8 cellular contexts compared by ENCODE assay signal in the genomic region with DNA sequence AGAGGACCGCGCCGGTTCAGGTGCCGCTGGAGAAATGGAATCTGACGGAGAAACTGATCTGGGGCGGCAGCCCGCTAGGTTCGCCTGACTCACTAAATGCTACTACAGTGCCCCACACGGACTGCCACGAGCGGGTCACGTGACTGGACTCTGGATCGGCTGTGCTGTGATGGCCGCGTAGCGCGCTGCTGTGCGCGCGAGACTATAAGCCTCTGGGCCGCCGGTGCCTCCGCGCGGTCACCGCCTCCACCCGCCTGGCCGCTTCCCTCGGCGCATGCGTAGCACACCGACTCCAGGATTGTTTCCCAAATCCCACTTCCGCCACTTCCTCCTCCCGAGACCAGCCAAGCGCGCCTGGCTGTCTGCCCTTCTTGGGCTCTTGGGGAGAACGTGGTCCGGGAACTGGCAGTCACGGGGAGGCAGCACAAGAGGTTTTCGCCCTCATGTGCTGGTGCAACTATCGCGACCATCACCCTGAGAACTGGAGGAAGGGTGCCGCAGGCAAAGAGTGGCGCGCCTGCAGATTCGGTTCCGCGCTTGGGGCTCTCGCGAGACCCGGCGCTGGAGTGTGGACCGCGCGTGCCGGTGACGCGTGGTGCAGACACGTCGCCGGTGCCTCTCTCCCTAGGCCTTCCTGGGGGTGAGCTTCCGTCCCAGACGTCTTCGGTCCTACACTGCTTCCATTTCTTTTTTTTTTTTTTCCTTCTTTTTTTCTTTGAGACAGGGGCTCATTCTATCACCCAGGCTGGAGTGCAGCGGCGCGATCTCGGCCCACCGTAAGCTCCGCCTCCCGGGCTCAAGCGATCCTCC. TPM values are rescaled to one million over a fixed set of nuclear protein-coding genes. Genes with fewer than 3 reads are reported as not detected.
A peak's percentile ranks its signal among the peaks of the same experiment; 100 is the strongest.
DNase-seq lines count a peak whose midpoint lies in the region; FAIRE-seq and TF ChIP-seq lines count a peak whose summit lies in the region.

No MANE protein-coding gene starts in this region.

- H3K9ac ChIP-seq in neural progenitor cell (peak overlapping the region; percentile 75), stomach smooth muscle (ENCODE audit: low read length in 2 of 2) (peak overlapping the region; percentile 92 to 96)

- DNase-seq in ELF-1 (ENCODE audit: low read depth, low spot score) (peak; percentile 99), H54 (ENCODE audit: insufficient read length, low spot score) (peak; percentile 95), M059J (ENCODE audit: low read depth) (peak; percentile 99), SHP77 (lab: John Stamatoyannopoulos, UW) (peak; percentile 63 to 88), activated gamma-delta T cell treated with Interleukin-2 at 50 U/mL for 16 hours (peak; percentile 85), foreskin fibroblast (peak; percentile 97 to 100), neural progenitor cell (ENCODE audit: low spot score) (peak; percentile 98)

- peaks cover 13% of the 10 kb centered on the region for H3K4me1 Mint-ChIP-seq in neural progenitor cell

- FAIRE-seq in H54 (lab: Jason Lieb, UNC), result peak; percentile 98

- H3K27ac Mint-ChIP-seq in neural progenitor cell, result peak overlapping the region; percentile 94

- peak overlapping the region; percentile 70 for H2AFZ ChIP-seq in neural progenitor cell (replicated peaks)

- H3K79me2 ChIP-seq in neural progenitor cell (ENCODE audit: low read depth), result peaks cover 19% of the 10 kb centered on the region

- H3K27me3 ChIP-seq in neural progenitor cell (no peaks in the 10 kb centered on the region), stomach smooth muscle (ENCODE audit: control insufficient read depth in 1 of 2, insufficient read depth in 2 of 2, low read length in 2 of 2) (no peaks in the 10 kb centered on the region)

- H3K36me3 ChIP-seq in neural progenitor cell (no peaks in the 10 kb centered on the region), stomach smooth muscle (ENCODE audit: control insufficient read depth in 2 of 2, insufficient read depth in 2 of 2, low read length in 2 of 2) (no peaks in the 10 kb centered on the region)

- no peaks in the 10 kb centered on the region for H4K20me1 ChIP-seq in neural progenitor cell (ENCODE audit: low read depth)

- H3K9me3 Mint-ChIP-seq in neural progenitor cell, result peaks cover 2% of the 10 kb centered on the region

- H3K27me3 Mint-ChIP-seq in neural progenitor cell (ENCODE audit: insufficient read depth, low read depth), result peaks cover 2% of the 10 kb centered on the region

- H3K4me2 ChIP-seq in neural progenitor cell, result peak overlapping the region; percentile 73

- H3K4me3 ChIP-seq in foreskin fibroblast (ENCODE audit: low read depth in 1 of 2, low read length in 2 of 2) (peak overlapping the region; percentile 76 to 92), neural progenitor cell (peak overlapping the region; percentile 56), stomach smooth muscle (ENCODE audit: low read length in 2 of 2) (peak overlapping the region; percentile 91 to 99)

- H3K27ac ChIP-seq in neural progenitor cell (peak overlapping the region; percentile 97), stomach smooth muscle (ENCODE audit: low read length) (peak overlapping the region; percentile 96)

- peak overlapping the region; percentile 86 for H3K4me3 Mint-ChIP-seq in neural progenitor cell

- TF ChIP-seq POLR2A in H54 (IDR thresholded peaks at IDR 0.05; ENCODE audit: low read depth, low read length), result peak; percentile 56

- peaks cover 1% of the 10 kb centered on the region for H3K36me3 Mint-ChIP-seq in neural progenitor cell

- H3K9me3 ChIP-seq in neural progenitor cell (ENCODE audit: low read depth), result no peaks in the 10 kb centered on the region
- H3K9me3 ChIP-seq in stomach smooth muscle (ENCODE audit: control insufficient read depth in 2 of 2, low read length in 2 of 2), result no peaks in the 10 kb centered on the region

- H3K4me1 ChIP-seq in neural progenitor cell (peaks cover 6% of the 10 kb centered on the region), stomach smooth muscle (ENCODE audit: control insufficient read depth, insufficient read depth, low read length) (peaks cover 6% of the 10 kb centered on the region)

- peaks cover 23% of the 10 kb centered on the region for H3F3A ChIP-seq in neural progenitor cell (ENCODE audit: low read depth)

- no peak for TF ChIP-seq CTCF in foreskin fibroblast (IDR thresholded peaks at IDR 0.05; ENCODE audit: low read depth, low read length)
- no peak for TF ChIP-seq CTCF in neural progenitor cell (IDR thresholded peaks at IDR 0.05)

RNA-seq across cellular contexts. Expression of gene GLDC, which starts 35.8 kb away (rescaled TPM):
- 0.39 and 1.1 TPM in 2 replicates for total RNA-seq in M059J (2014; rRNA removed; shearing (Covaris generic))
- 81.6 and 100 TPM in 2 replicates for total RNA-seq in neural progenitor cell (ENCODE audit: low replicate concordance)

Comparison
In these comparisons a context has a peak if more than half of its experiments do, and no peak if none do; other contexts are left out.
1. Peak in every context shown above with its lines: DNase-seq, H3K4me3 ChIP-seq and H3K27ac ChIP-seq.
2. RNA of gene GLDC, which starts 35.8 kb away (total RNA-seq): 81.6 to 100 TPM in neural progenitor cell; 0.39 to 1.1 TPM in M059J; every median in the first group is over 10 times any median in the second.